ENCODE assay signal across 33 cellular contexts in the genomic region with DNA sequence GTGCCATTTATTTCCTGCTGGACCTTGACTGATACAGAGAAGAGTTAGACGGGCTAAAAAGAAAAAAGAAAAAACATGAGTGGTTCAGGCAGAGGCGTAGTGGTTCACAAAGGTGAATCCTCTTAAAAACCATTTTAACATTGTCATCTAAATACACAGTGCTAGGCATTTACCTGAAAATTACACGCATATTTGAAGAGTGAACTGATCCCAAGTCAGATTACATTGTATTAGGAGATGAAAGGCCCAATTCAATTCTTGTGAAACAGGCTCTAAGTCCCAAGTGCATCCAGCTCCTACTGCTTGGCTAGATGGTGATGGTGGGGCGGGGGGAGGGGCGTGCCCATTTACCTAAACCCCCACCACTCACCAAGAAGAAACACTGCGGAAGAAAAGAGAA.
"Had no signal": no experiment of that assay in that cellular context is flagged by ENCODE, and none has a peak within 500 bp of the region (broad histone marks: within the 10 kb centered on the region; RNA-seq: fewer than 3 reads in every experiment).

No MANE protein-coding gene starts in this region.

- FAIRE-seq: astrocyte, bronchial epithelial cell had no signal

- H3K27ac ChIP-seq: adrenal gland, ascending aorta, body of pancreas, brain microvascular endothelial cell, breast epithelium, cardiac muscle cell had no signal

- H3K36me3 ChIP-seq: adrenal gland, ascending aorta, brain microvascular endothelial cell, breast epithelium, cardiac muscle cell had no signal

- DNase-seq: activated effector memory CD4-positive, alpha-beta T cell treated with anti-CD3 and anti-CD28 coated beads, Interleukin-2, amount 50 U/mL, for 16 hours; activated effector memory CD4-positive, alpha-beta T cell treated with Interleukin-2 at 50 U/mL for 16 hours; activated gamma-delta T cell; activated gamma-delta T cell treated with Interleukin-2 at 50 U/mL for 16 hours; activated naive CD4-positive, alpha-beta T cell; activated naive CD4-positive, alpha-beta T cell treated with anti-CD3 and anti-CD28 coated beads for 36 hours; activated naive CD4-positive, alpha-beta T cell treated with anti-CD3 and anti-CD28 coated beads, Interleukin-2, amount 10 ng/mL, durations not matched to agents 7 days and 5 days; activated naive CD4-positive, alpha-beta T cell treated with anti-CD3 and anti-CD28 coated beads, Interleukin-2, amount 50 U/mL, for 16 hours; activated naive CD4-positive, alpha-beta T cell treated with Interleukin-2 at 50 U/mL for 16 hours; activated naive CD8-positive, alpha-beta T cell treated with anti-CD3 and anti-CD28 coated beads for 36 hours; activated naive CD8-positive, alpha-beta T cell treated with anti-CD3 and anti-CD28 coated beads, Interleukin-2, amount 10 ng/mL, durations not matched to agents 7 days and 5 days; activated naive CD8-positive, alpha-beta T cell treated with anti-CD3 and anti-CD28 coated beads, Interleukin-2, amount 50 U/mL, for 24 hours; activated T-cell treated with anti-CD3 and anti-CD28 coated beads, Interleukin-2, amount 50 U/mL, for 24 hours; activated T-cell treated with anti-CD3 and anti-CD28 coated beads, Interleukin-2, amount 50 U/mL, for 4 hours; activated T-cell treated with anti-CD3 and anti-CD28 coated beads, Interleukin-2, amount 50 U/mL, for 48 hours; activated T-cell treated with anti-CD3 and anti-CD28 coated beads, Interleukin-2, amount 50 U/mL, for 72 hours; adrenal gland; amniotic stem cell; amygdala; anterior cingulate cortex; aorta; body of pancreas; brain microvascular endothelial cell; caudate nucleus; central memory CD4-positive, alpha-beta T cell; cerebellar nuclear complex had no signal

- H3K4me1 ChIP-seq: body of pancreas, breast epithelium had no signal

- H3K4me3 ChIP-seq: adrenal gland, ascending aorta, body of pancreas, breast epithelium, cardiac muscle cell had no signal

- ATAC-seq: activated naive CD4-positive, alpha-beta T cell treated with anti-CD3 and anti-CD28 coated beads, Interleukin-2, amount 50 U/mL, for 72 hours; activated naive CD8-positive, alpha-beta T cell treated with anti-CD3 and anti-CD28 coated beads, Interleukin-2, amount 50 U/mL, for 24 hours; activated T-cell treated with anti-CD3 and anti-CD28 coated beads, Interleukin-2, amount 50 U/mL, for 4 hours; activated T-cell treated with anti-CD3 and anti-CD28 coated beads, Interleukin-2, amount 50 U/mL, for 72 hours; activated T-helper 17 cell treated with anti-CD3 and anti-CD28 coated beads, Interleukin-2, amount 50 U/mL, for 72 hours; body of pancreas had no signal

- H3K27me3 ChIP-seq: adrenal gland, ascending aorta, body of pancreas, brain microvascular endothelial cell, breast epithelium, cardiac muscle cell had no signal

- H3K9me3 ChIP-seq: adrenal gland, body of pancreas had no signal
